Comparison of ENCODE assay signal across 8 cellular contexts in genomic region chr12:50222275-50222783, GRCh38. TPM values are rescaled to one million over a fixed set of nuclear protein-coding genes. Genes with fewer than 3 reads are reported as not detected.
DNase-seq lines count a peak whose midpoint lies in the region; ATAC-seq and TF ChIP-seq lines count a peak whose summit lies in the region.

No MANE protein-coding gene starts in this region.

- TF ChIP-seq EP300 in upper lobe of left lung (IDR thresholded peaks at IDR 0.05), result no peak

- 2% methylated on average over 3 of the region's 5 CpGs for WGBS in mesenchymal stem cell
- 35 to 57% methylated on average over 5 of the region's 5 CpGs for WGBS in upper lobe of left lung, 2 donors

- peak; percentile 50 for DNase-seq in GM10248 (ENCODE audit: extremely low spot score)
- DNase-seq in NCI-H146 (lab: John Stamatoyannopoulos, UW), result peak; percentile 88
- DNase-seq in UCSD-AML1 (lab: John Stamatoyannopoulos, UW; ENCODE audit: unreplicated experiment), result peak; percentile 38
- peak; percentile 35 for DNase-seq in endothelial cell (ENCODE audit: low spot score)
- DNase-seq in mesenchymal stem cell, result peak; percentile 96
- peak in 1 of 2 donors; percentile 33 for DNase-seq in upper lobe of left lung

- peaks cover 9% of the 10 kb centered on the region for H3K4me1 ChIP-seq in mesenchymal stem cell (ENCODE audit: control insufficient read depth, insufficient read depth, low read depth, low read length)
- H3K4me1 ChIP-seq in upper lobe of left lung, result peaks cover 10 to 21% (median 20%) of the 10 kb centered on the region in 4 donors

- peaks cover 7% of the 10 kb centered on the region for H3K79me1 ChIP-seq in mesenchymal stem cell (replicated peaks; ENCODE audit: low read length, poor library complexity, severe bottlenecking)

- ATAC-seq in upper lobe of left lung (ENCODE audit: low FRiP score in 2 of 2), result peak; percentile 64 to 92
- ATAC-seq in HG02759 (IDR thresholded peaks at IDR 0.05; ENCODE audit: unreplicated experiment), result no peak

- no peaks in the 10 kb centered on the region for H3K27me3 ChIP-seq in mesenchymal stem cell (ENCODE audit: control insufficient read depth in 1 of 2, insufficient read depth in 1 of 2, low read length in 2 of 2)
- H3K27me3 ChIP-seq in upper lobe of left lung, result no peaks in the 10 kb centered on the region

- H3K23ac ChIP-seq in mesenchymal stem cell (ENCODE audit: low read length in 2 of 2), result peak overlapping the region in 1 of 2 experiments; percentile 83

- H3K9me3 ChIP-seq in mesenchymal stem cell (ENCODE audit: control insufficient read depth, low read length), result no peaks in the 10 kb centered on the region
- no peaks in the 10 kb centered on the region for H3K9me3 ChIP-seq in upper lobe of left lung

- peak overlapping the region; percentile 77 to 96 for H3K18ac ChIP-seq in mesenchymal stem cell (ENCODE audit: low read depth in 1 of 2, low read length in 2 of 2)

- POLR2A ChIA-PET in GM10248 (lab: Yijun Ruan, JAX), result interaction anchor here (0.5 to 0.6 kb wide), 3 partner anchors 11 to 412 kb away, joined by 3 read pairs; no protein-coding TSS in a partner anchor

- H2AK5ac ChIP-seq in mesenchymal stem cell (ENCODE audit: low read length, severe bottlenecking), result peak overlapping the region; percentile 96

- no peak overlapping the region for H3K27ac Mint-ChIP-seq in endothelial cell (ENCODE audit: unreplicated experiment)

- peak overlapping the region in 1 of 2 experiments; percentile 95 for H3K14ac ChIP-seq in mesenchymal stem cell (ENCODE audit: low read length in 2 of 2)

- TF ChIP-seq POLR2A in upper lobe of left lung (IDR thresholded peaks at IDR 0.05), result peak in 1 of 4 donors; percentile 25

- CTCF ChIA-PET in GM10248 (lab: Yijun Ruan, JAX), result interaction anchor here (1.1 to 2.8 kb wide), 9 partner anchors 11 to 255 kb away, joined by 3 to 18 read pairs (median 6); no protein-coding TSS in a partner anchor

- peaks cover 3% of the 10 kb centered on the region for H3K4me1 Mint-ChIP-seq in endothelial cell (ENCODE audit: unreplicated experiment)

- H2BK120ac ChIP-seq in mesenchymal stem cell (ENCODE audit: low read depth, low read length), result peak overlapping the region; percentile 54

- peak overlapping the region; percentile 63 to 67 for H2BK12ac ChIP-seq in mesenchymal stem cell (ENCODE audit: low read length in 2 of 2)

- no peak overlapping the region for H3K4me3 Mint-ChIP-seq in endothelial cell (ENCODE audit: unreplicated experiment)

- peak overlapping the region; percentile 97 for H3K9ac ChIP-seq in mesenchymal stem cell (ENCODE audit: low read length)

- H2BK5ac ChIP-seq in mesenchymal stem cell (ENCODE audit: low read depth, low read length, poor library complexity, severe bottlenecking), result peak overlapping the region; percentile 89

- peak overlapping the region; percentile 51 for H2AFZ ChIP-seq in mesenchymal stem cell (ENCODE audit: low read depth, low read length)

- H4K8ac ChIP-seq in mesenchymal stem cell (ENCODE audit: low read length), result no peak overlapping the region

- no peak overlapping the region for H2BK15ac ChIP-seq in mesenchymal stem cell (ENCODE audit: low read depth, poor library complexity, severe bottlenecking)

- peak overlapping the region; percentile 83 for H3K4me2 ChIP-seq in mesenchymal stem cell (ENCODE audit: low read length, poor library complexity, severe bottlenecking)

- peak overlapping the region; percentile 88 for H4K91ac ChIP-seq in mesenchymal stem cell (ENCODE audit: low read length)

- H3K27me3 Mint-ChIP-seq in endothelial cell (ENCODE audit: unreplicated experiment), result no peaks in the 10 kb centered on the region

- TF ChIP-seq CTCF in 22Rv1 (IDR thresholded peaks at IDR 0.05) (no peak), GM10248 (IDR thresholded peaks at IDR 0.05; ENCODE audit: control extremely low read depth, extremely low read depth, low read depth, missing control alignments) (no peak), endothelial cell (IDR thresholded peaks at IDR 0.05; ENCODE audit: unreplicated experiment) (no peak), upper lobe of left lung (IDR thresholded peaks at IDR 0.05) (peak in 2 of 6 experiments; percentile 5 to 9)

- H3K4me3 ChIP-seq in mesenchymal stem cell (ENCODE audit: insufficient read depth in 1 of 2, low read depth in 1 of 2, low read length in 2 of 2) (peak overlapping the region; percentile 61 to 88), upper lobe of left lung (peak overlapping the region in 3 of 4 donors; percentile 31 to 44 (median 43))

- peaks cover 3 to 25% of the 10 kb centered on the region in 2 experiments for H3K36me3 ChIP-seq in mesenchymal stem cell (ENCODE audit: control insufficient read depth in 1 of 2, insufficient read depth in 2 of 2, low read depth in 1 of 2, low read length in 2 of 2)
- peaks cover 0 to 8% (median 0%) of the 10 kb centered on the region in 4 donors for H3K36me3 ChIP-seq in upper lobe of left lung

- H3K9me3 Mint-ChIP-seq in endothelial cell (ENCODE audit: unreplicated experiment), result no peaks in the 10 kb centered on the region

- H3K27ac ChIP-seq in 22Rv1, result peak overlapping the region; percentile 64
- peak overlapping the region; percentile 94 for H3K27ac ChIP-seq in mesenchymal stem cell (ENCODE audit: low read length, poor library complexity, severe bottlenecking)
- peak overlapping the region; percentile 66 to 82 (median 76) for H3K27ac ChIP-seq in upper lobe of left lung

- no peaks in the 10 kb centered on the region for H3K36me3 Mint-ChIP-seq in endothelial cell (ENCODE audit: low read depth, unreplicated experiment)

- peak overlapping the region; percentile 91 to 99 for H3K4ac ChIP-seq in mesenchymal stem cell (ENCODE audit: low read depth in 1 of 2, low read length in 2 of 2)

RNA-seq across cellular contexts. Expression of gene CERS5, which starts 55.2 kb away (rescaled TPM):
- total RNA-seq in endothelial cell (ENCODE audit: unreplicated experiment), result 61.7 TPM
- 41.5 TPM for polyA plus RNA-seq in mesenchymal stem cell (2013, experiment 1 of 2)
- polyA plus RNA-seq in mesenchymal stem cell (2013, experiment 2 of 2), result 44.3 TPM
- 10 to 100 TPM; 21.0 to 40.4 (median 35.8) TPM for total RNA-seq in upper lobe of left lung
